8 cellular contexts compared by ENCODE assay signal in the genomic region with DNA sequence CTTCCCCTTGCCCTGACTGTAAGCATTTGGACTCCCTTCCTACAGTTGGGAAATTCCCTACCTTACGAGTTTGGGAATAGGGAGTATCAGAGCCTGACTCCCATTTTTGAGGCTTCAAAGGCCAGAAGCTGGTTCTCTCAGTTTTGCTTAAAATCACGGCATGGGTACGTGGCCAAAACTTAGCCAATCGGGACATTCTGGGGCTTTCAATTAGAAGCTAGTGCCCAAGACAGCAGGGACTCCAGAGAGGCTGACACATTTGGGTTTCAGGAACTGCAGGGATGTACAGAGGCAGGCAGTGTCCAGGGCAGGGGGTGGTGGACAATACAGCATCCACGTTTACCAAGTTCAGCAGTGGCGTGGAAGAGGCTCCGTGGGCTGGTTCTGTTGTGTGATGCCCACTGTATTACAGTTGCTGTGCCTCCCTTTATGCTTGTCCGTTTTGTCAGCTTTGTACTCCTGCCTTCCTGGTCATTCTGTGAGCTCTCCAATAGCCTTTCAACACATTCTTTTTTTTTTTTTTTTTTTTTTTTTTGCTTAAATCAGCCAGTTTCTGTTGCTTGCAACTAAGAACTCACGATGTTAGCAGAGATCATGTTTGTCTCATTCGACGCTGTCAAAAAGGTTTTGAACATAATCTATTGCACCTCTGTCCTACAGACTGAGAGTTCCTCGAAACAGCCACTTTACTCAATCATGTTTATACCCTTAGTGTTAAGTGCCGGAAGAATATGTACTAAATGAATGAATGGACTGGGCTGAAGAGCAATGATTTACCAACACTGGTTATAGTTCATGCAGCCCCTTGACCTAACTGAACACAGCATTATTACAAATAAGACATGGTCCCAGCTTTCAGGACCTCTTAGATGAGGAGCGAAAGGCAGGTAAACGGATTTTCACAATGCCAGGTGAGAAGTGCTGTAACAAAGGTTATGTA. TPM values are rescaled to one million over a fixed set of nuclear protein-coding genes. Genes with fewer than 3 reads are reported as not detected.
A peak's percentile ranks its signal among the peaks of the same experiment; 100 is the strongest.
DNase-seq lines count a peak whose midpoint lies in the region; ATAC-seq, FAIRE-seq and TF ChIP-seq lines count a peak whose summit lies in the region.

No MANE protein-coding gene starts in this region.

- H3K4me3 Mint-ChIP-seq in CD4-positive, alpha-beta memory T cell, result peak overlapping the region; percentile 90 to 96 (median 94)
- H3K4me3 Mint-ChIP-seq in nephron progenitor cell, result peak overlapping the region; percentile 90

- H3K4me1 Mint-ChIP-seq in CD4-positive, alpha-beta memory T cell, result peaks cover 26 to 32% (median 30%) of the 10 kb centered on the region in 4 donors
- peaks cover 24% of the 10 kb centered on the region for H3K4me1 Mint-ChIP-seq in nephron progenitor cell

- no peak for DNase-seq in CD4-positive, alpha-beta memory T cell
- DNase-seq in MG63 (no peak), coronary artery (ENCODE audit: low spot score) (no peak), nephron progenitor cell (no peak), urothelium cell line (ENCODE audit: low spot score) (no peak), left lobe of liver (ENCODE audit: low spot score) (no peak)

- H3K27me3 ChIP-seq in CD4-positive, alpha-beta memory T cell (ENCODE audit: insufficient read depth, low read length), result no peaks in the 10 kb centered on the region
- no peaks in the 10 kb centered on the region for H3K27me3 ChIP-seq in MG63

- no peaks in the 10 kb centered on the region for H3K27me3 Mint-ChIP-seq in CD4-positive, alpha-beta memory T cell
- H3K27me3 Mint-ChIP-seq in nephron progenitor cell (ENCODE audit: low read depth, poor library complexity), result peaks cover 6% of the 10 kb centered on the region

- intact Hi-C loops in CD4-positive, alpha-beta memory T cell (cut with micrococcal nuclease), result loop anchor here (1.0 to 5.0 kb wide), 6 partner anchors 25 to 477 kb away; a partner anchor contains a TSS

- peak overlapping the region; percentile 33 to 94 (median 74) for H3K27ac Mint-ChIP-seq in CD4-positive, alpha-beta memory T cell
- no peak overlapping the region for H3K27ac Mint-ChIP-seq in nephron progenitor cell

- H3K9me3 ChIP-seq in CD4-positive, alpha-beta memory T cell (ENCODE audit: control insufficient read depth in 1 of 2, low read length in 2 of 2), result no peaks in the 10 kb centered on the region
- no peaks in the 10 kb centered on the region for H3K9me3 ChIP-seq in MG63

- H3K27ac ChIP-seq in CD4-positive, alpha-beta memory T cell (ENCODE audit: low read depth, low read length), result peak overlapping the region; percentile 72
- peak overlapping the region in 1 of 2 donors; percentile 60 for H3K27ac ChIP-seq in coronary artery

- no peaks in the 10 kb centered on the region for H3K36me3 ChIP-seq in CD4-positive, alpha-beta memory T cell (ENCODE audit: insufficient read depth, low read length)
- peaks cover 39% of the 10 kb centered on the region for H3K36me3 ChIP-seq in MG63

- H3K36me3 Mint-ChIP-seq in CD4-positive, alpha-beta memory T cell, result peaks cover 9 to 19% of the 10 kb centered on the region in 2 donors
- peaks cover 70% of the 10 kb centered on the region for H3K36me3 Mint-ChIP-seq in nephron progenitor cell (ENCODE audit: low read depth)

- TF ChIP-seq CTCF in coronary artery (IDR thresholded peaks at IDR 0.05), result no peak
- no peak for TF ChIP-seq CTCF in nephron progenitor cell (IDR thresholded peaks at IDR 0.05)

- POLR2A ChIA-PET in CD4-positive, alpha-beta memory T cell (lab: Charles Lee; ENCODE audit: partially characterized antibody), result interaction anchor here (0.6 to 3.6 kb wide), 3 partner anchors 25 to 127 kb away, joined by 3 to 21 read pairs (median 3); a partner anchor contains a TSS

- H3K4me3 ChIP-seq in CD4-positive, alpha-beta memory T cell (ENCODE audit: low read length in 2 of 2), result peak overlapping the region; percentile 96 to 97
- H3K4me3 ChIP-seq in MG63 (peak overlapping the region; percentile 87), coronary artery (peak overlapping the region; percentile 82)

- no peak for FAIRE-seq in urothelium cell line (lab: Jason Lieb, UNC)

- ATAC-seq in HG03521 (IDR thresholded peaks at IDR 0.05; ENCODE audit: unreplicated experiment) (no peak), HG02588 (IDR thresholded peaks at IDR 0.05; ENCODE audit: unreplicated experiment) (no peak), left lobe of liver (no peak)

- H3K4me1 ChIP-seq in CD4-positive, alpha-beta memory T cell (ENCODE audit: insufficient read depth, low read length), result peaks cover 26% of the 10 kb centered on the region

- no peaks in the 10 kb centered on the region for H3K9me3 Mint-ChIP-seq in CD4-positive, alpha-beta memory T cell
- H3K9me3 Mint-ChIP-seq in nephron progenitor cell, result peaks cover 50% of the 10 kb centered on the region

- CTCF ChIA-PET in CD4-positive, alpha-beta memory T cell (lab: Charles Lee; ENCODE audit: partially characterized antibody), result no interaction called here

RNA-seq across cellular contexts. Expression of a gene that starts 1.1 kb away (rescaled TPM):
- 10 to 100 TPM; 11.0 to 11.9 TPM for total RNA-seq in CD4-positive, alpha-beta memory T cell
- polyA plus RNA-seq in CD4-positive, alpha-beta memory T cell, result 10 to 100 TPM; 19.7 to 23.2 TPM
- 49.3 and 143 TPM in 2 replicates for total RNA-seq in MG63 (2014; rRNA removed; shearing (Covaris generic); ENCODE audit: low replicate concordance)
- 15.5 TPM for total RNA-seq in left lobe of liver

RNA-seq across cellular contexts. Expression of a gene that starts 25.0 kb away (rescaled TPM):
- total RNA-seq in CD4-positive, alpha-beta memory T cell, result 10 to 100 TPM; 20.7 to 21.3 TPM
- polyA plus RNA-seq in CD4-positive, alpha-beta memory T cell, result 1 to 10 TPM; 5.3 to 7.3 TPM
- 2.1 and 2.5 TPM in 2 replicates for total RNA-seq in MG63 (2014; rRNA removed; shearing (Covaris generic); ENCODE audit: low replicate concordance)
- 1.8 TPM for total RNA-seq in left lobe of liver
